8 cellular contexts compared by ENCODE assay signal in the genomic region with DNA sequence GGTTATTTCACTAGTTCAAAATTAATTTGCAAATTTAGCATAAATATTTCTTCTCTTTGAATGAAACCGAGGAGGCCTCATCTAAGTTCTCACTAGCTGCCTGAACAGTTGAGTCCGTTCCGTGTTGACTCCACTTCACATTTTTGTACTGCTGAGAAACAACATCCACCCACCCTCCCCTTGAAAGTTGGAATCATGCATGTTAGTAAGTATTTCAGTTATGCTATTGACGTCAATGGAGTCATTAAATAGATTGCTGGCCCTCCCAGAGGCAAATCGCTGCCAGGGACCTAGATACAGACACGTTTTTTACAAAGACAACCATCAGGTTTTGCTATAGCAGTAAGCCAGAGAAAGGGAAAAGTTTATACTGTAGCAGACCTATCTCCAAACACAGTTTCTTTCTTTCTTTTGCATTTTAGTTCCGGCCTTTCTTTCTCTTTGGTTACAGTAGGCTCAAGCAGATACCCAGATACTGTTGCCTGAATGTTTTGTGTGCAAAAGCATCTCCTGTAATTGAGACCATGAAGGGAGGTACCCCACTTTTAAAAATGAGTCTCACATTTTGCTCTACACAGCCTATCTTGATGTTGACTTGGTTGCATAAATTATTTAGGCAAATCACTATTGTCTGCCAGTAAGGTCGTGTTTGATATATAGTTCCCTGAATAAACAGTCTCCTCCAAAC.
DNase-seq lines count a peak whose midpoint lies in the region; ATAC-seq and TF ChIP-seq lines count a peak whose summit lies in the region.

No MANE protein-coding gene starts in this region.

- H3K4me1 ChIP-seq in HUES6 (ENCODE audit: control insufficient read depth, insufficient read depth, low read length) (peaks cover 17% of the 10 kb centered on the region), liver (ENCODE audit: control insufficient read depth in 4 of 4, insufficient read depth in 4 of 4, low read length in 3 of 4) (peaks cover 0 to 9% (median 5%) of the 10 kb centered on the region in 4 donors)

- H3K27ac ChIP-seq in HUES6 (ENCODE audit: low read depth, low read length) = no peak overlapping the region
- peak overlapping the region; percentile 56 to 72 for H3K27ac ChIP-seq in liver (ENCODE audit: low read depth in 1 of 2, low read length in 2 of 2)

- no peaks in the 10 kb centered on the region for H3K27me3 ChIP-seq in HUES6 (ENCODE audit: control insufficient read depth, insufficient read depth, low read length)
- no peaks in the 10 kb centered on the region for H3K27me3 ChIP-seq in liver (ENCODE audit: control insufficient read depth in 4 of 4, insufficient read depth in 4 of 4, low read length in 3 of 4)

- H3K9ac ChIP-seq in HUES6 (ENCODE audit: low read length) = no peak overlapping the region
- H3K9ac ChIP-seq in liver (ENCODE audit: low read depth in 1 of 2, low read length in 2 of 2) = no peak overlapping the region

- H3K36me3 ChIP-seq in HUES6 (ENCODE audit: control insufficient read depth, insufficient read depth, low read length) (no peaks in the 10 kb centered on the region), liver (ENCODE audit: control insufficient read depth in 4 of 4, insufficient read depth in 3 of 4, low read depth in 1 of 4, low read length in 3 of 4) (no peaks in the 10 kb centered on the region)

- H3K9me3 ChIP-seq in HUES6 (ENCODE audit: control insufficient read depth, insufficient read depth, low read depth, low read length) (no peaks in the 10 kb centered on the region), liver (ENCODE audit: control insufficient read depth in 4 of 4, low read length in 3 of 4) (no peaks in the 10 kb centered on the region)

- no peak for ATAC-seq in GM18498 (IDR thresholded peaks at IDR 0.05; ENCODE audit: unreplicated experiment)
- ATAC-seq in GM21619 (IDR thresholded peaks at IDR 0.05; ENCODE audit: unreplicated experiment) = no peak

- 28% methylated on average over 8 of the region's 8 CpGs for WGBS in liver

- no peak for TF ChIP-seq CTCF in liver (IDR thresholded peaks at IDR 0.05; ENCODE audit: low read depth, low read length, missing input control)

- DNase-seq in COR-L47 (lab: John Stamatoyannopoulos, UW) (peak; percentile 52), SW480 (ENCODE audit: low spot score) (peak; percentile 55), dermis blood vessel endothelial cell (peak; percentile 98)
- DNase-seq in stimulated activated CD4-positive, alpha-beta T cell treated with anti-CD3 and anti-CD28 coated beads, Interleukin-4, amount 100 ng/mL, for 4 hours = peak; percentile 28 to 38

- H3K4me3 ChIP-seq in HUES6 (ENCODE audit: low read depth, low read length) (peak overlapping the region; percentile 7; the same call in 1 of the 2 replicates), liver (ENCODE audit: low read depth in 1 of 3, low read length in 3 of 3) (no peak overlapping the region)

- peak; percentile 60 to 62 for TF ChIP-seq RAD21 in liver (IDR thresholded peaks at IDR 0.05)

TF ChIP-seq in liver, 16 proteins besides CTCF, POLR2A, EP300 and RAD21:
- TF ChIP-seq HNF4G (IDR thresholded peaks at IDR 0.05) = peak; percentile 16
- TF ChIP-seq, protein P1, sequence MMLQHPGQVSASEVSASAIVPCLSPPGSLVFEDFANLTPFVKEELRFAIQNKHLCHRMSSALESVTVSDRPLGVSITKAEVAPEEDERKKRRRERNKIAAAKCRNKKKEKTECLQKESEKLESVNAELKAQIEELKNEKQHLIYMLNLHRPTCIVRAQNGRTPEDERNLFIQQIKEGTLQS (IDR thresholded peaks at IDR 0.05) = peak; percentile 14
- TF ChIP-seq SP1 (IDR thresholded peaks at IDR 0.05) = peak; percentile 75
- peak; percentile 47 to 58 for TF ChIP-seq JUND (IDR thresholded peaks at IDR 0.05)
- TF ChIP-seq RXRA (IDR thresholded peaks at IDR 0.05) = peak; percentile 35 to 74
- no peak for TF ChIP-seq FOXA1 (IDR thresholded peaks at IDR 0.05)
- no peak for TF ChIP-seq HNF4A (conservative IDR thresholded peaks at IDR 0.05)
- no peak for TF ChIP-seq TAF1 (conservative IDR thresholded peaks at IDR 0.05)
- TF ChIP-seq, protein P2, sequence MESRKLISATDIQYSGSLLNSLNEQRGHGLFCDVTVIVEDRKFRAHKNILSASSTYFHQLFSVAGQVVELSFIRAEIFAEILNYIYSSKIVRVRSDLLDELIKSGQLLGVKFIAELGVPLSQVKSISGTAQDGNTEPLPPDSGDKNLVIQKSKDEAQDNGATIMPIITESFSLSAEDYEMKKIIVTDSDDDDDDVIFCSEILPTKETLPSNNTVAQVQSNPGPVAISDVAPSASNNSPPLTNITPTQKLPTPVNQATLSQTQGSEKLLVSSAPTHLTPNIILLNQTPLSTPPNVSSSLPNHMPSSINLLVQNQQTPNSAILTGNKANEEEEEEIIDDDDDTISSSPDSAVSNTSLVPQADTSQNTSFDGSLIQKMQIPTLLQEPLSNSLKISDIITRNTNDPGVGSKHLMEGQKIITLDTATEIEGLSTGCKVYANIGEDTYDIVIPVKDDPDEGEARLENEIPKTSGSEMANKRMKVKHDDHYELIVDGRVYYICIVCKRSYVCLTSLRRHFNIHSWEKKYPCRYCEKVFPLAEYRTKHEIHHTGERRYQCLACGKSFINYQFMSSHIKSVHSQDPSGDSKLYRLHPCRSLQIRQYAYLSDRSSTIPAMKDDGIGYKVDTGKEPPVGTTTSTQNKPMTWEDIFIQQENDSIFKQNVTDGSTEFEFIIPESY (IDR thresholded peaks at IDR 0.05) = peak; percentile 79
- peak; percentile 75 for TF ChIP-seq NR2F2 (IDR thresholded peaks at IDR 0.05)
- no peak for TF ChIP-seq GABPA (IDR thresholded peaks at IDR 0.05 in 1 of 2, conservative IDR thresholded peaks at IDR 0.05 in 1 of 2)
- peak; percentile 49 for TF ChIP-seq FOXA2 (IDR thresholded peaks at IDR 0.05)
- peak in 1 of 2 donors; percentile 55 for TF ChIP-seq EGR1 (IDR thresholded peaks at IDR 0.05; ENCODE audit: low read depth in 2 of 2)
- TF ChIP-seq, protein P3, sequence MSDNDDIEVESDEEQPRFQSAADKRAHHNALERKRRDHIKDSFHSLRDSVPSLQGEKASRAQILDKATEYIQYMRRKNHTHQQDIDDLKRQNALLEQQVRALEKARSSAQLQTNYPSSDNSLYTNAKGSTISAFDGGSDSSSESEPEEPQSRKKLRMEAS (IDR thresholded peaks at IDR 0.05) = peak; percentile 71
- TF ChIP-seq YY1 (IDR thresholded peaks at IDR 0.05) = peak; percentile 80
- TF ChIP-seq, protein P4, sequence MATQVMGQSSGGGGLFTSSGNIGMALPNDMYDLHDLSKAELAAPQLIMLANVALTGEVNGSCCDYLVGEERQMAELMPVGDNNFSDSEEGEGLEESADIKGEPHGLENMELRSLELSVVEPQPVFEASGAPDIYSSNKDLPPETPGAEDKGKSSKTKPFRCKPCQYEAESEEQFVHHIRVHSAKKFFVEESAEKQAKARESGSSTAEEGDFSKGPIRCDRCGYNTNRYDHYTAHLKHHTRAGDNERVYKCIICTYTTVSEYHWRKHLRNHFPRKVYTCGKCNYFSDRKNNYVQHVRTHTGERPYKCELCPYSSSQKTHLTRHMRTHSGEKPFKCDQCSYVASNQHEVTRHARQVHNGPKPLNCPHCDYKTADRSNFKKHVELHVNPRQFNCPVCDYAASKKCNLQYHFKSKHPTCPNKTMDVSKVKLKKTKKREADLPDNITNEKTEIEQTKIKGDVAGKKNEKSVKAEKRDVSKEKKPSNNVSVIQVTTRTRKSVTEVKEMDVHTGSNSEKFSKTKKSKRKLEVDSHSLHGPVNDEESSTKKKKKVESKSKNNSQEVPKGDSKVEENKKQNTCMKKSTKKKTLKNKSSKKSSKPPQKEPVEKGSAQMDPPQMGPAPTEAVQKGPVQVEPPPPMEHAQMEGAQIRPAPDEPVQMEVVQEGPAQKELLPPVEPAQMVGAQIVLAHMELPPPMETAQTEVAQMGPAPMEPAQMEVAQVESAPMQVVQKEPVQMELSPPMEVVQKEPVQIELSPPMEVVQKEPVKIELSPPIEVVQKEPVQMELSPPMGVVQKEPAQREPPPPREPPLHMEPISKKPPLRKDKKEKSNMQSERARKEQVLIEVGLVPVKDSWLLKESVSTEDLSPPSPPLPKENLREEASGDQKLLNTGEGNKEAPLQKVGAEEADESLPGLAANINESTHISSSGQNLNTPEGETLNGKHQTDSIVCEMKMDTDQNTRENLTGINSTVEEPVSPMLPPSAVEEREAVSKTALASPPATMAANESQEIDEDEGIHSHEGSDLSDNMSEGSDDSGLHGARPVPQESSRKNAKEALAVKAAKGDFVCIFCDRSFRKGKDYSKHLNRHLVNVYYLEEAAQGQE (IDR thresholded peaks at IDR 0.05) = no peak
TF ChIP-seq in liver: peak in this region for 11.

Comparison
In these comparisons a context has a peak if more than half of its experiments do, and no peak if none do; other contexts are left out.
1. DNase-seq: peak in every context shown above with its lines; median percentile 98 in dermis blood vessel endothelial cell; 55 in SW480; 52 in COR-L47; 33 in stimulated activated CD4-positive, alpha-beta T cell treated with anti-CD3 and anti-CD28 coated beads, Interleukin-4, amount 100 ng/mL, for 4 hours.